24 cellular contexts compared by ENCODE assay signal in the genomic region with DNA sequence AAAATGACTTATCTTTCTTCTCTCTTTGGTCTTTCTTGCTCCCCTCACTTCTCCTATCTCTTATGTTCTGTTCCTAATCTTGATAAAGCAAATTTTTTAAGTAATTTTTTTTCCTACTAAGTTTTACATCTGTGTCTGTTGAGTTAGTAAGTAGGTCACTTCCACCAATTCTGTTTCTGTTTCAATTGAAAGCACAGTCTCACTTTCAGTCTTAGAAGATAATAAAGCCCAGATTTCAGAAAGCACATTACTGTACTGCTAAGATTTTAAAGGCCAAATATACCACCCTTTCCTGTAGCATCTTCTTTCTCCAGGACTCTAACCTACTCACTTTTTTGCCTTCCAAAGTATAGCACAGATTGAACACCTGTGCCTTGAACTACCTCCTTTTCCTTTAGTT.
DNase-seq lines count a peak whose midpoint lies in the region; ATAC-seq, FAIRE-seq and TF ChIP-seq lines count a peak whose summit lies in the region.
"Had no signal": no experiment of that assay in that cellular context is flagged by ENCODE, and none has a peak within 500 bp of the region (broad histone marks: within the 10 kb centered on the region; RNA-seq: fewer than 3 reads in every experiment).

No MANE protein-coding gene starts in this region.

- in situ Hi-C loops in GM12878 (cut with MboI) = no loop called here

- intact Hi-C loops in GM12878 (cut with micrococcal nuclease; ENCODE audit: unreplicated experiment) = no loop called here

- POLR2A ChIA-PET in GM12878 (lab: Charles Lee) = no interaction called here

- no peak overlapping the region for H3K9ac ChIP-seq in GM12878 (ENCODE audit: control insufficient read depth, insufficient read depth, low read length)
- H3K9ac ChIP-seq in smooth muscle cell (ENCODE audit: low read depth) = no peak overlapping the region
- H3K9ac ChIP-seq: BLaER1 treated with 17β-estradiol and CSF1 and Interleukin-3, amounts not matched to agents 10 nM and 100 nM had no signal

- H3K36me3 ChIP-seq in GM12878 (ENCODE audit: control insufficient read depth in 2 of 2, insufficient read depth in 2 of 2, low read length in 1 of 2) (no peaks in the 10 kb centered on the region), smooth muscle cell (ENCODE audit: low read depth) (no peaks in the 10 kb centered on the region)
- H3K36me3 ChIP-seq: BLaER1 treated with 17β-estradiol and CSF1 and Interleukin-3, amounts not matched to agents 10 nM and 100 nM; thoracic aorta had no signal

- no peaks in the 10 kb centered on the region for H3K9me3 ChIP-seq in GM12878 (replicated peaks; ENCODE audit: control insufficient read depth, insufficient read depth, low read length)
- no peaks in the 10 kb centered on the region for H3K9me3 ChIP-seq in smooth muscle cell (replicated peaks; ENCODE audit: low read depth)
- H3K9me3 ChIP-seq: BLaER1 treated with 17β-estradiol and CSF1 and Interleukin-3, amounts not matched to agents 10 nM and 100 nM; thoracic aorta had no signal

- no peak overlapping the region for H2AFZ ChIP-seq in GM12878 (ENCODE audit: control insufficient read depth, low read depth, low read length)
- no peak overlapping the region for H2AFZ ChIP-seq in smooth muscle cell (ENCODE audit: low read depth)

- H4K20me1 ChIP-seq in GM12878 (ENCODE audit: control insufficient read depth, insufficient read depth) (no peaks in the 10 kb centered on the region), smooth muscle cell (ENCODE audit: low read depth) (no peaks in the 10 kb centered on the region)
- H4K20me1 ChIP-seq: BLaER1 treated with 17β-estradiol and CSF1 and Interleukin-3, amounts not matched to agents 10 nM and 100 nM had no signal

- no peak for TF ChIP-seq POLR2A in GM12878 (IDR thresholded peaks at IDR 0.05; ENCODE audit: low read depth, low read length)

- peak; percentile 57 for ATAC-seq in GM19395 (IDR thresholded peaks at IDR 0.05; ENCODE audit: unreplicated experiment)
- ATAC-seq in HG02943 (IDR thresholded peaks at IDR 0.05; ENCODE audit: low read depth, unreplicated experiment) = peak; percentile 69
- ATAC-seq in HG03354 (IDR thresholded peaks at IDR 0.05; ENCODE audit: poor library complexity, severe bottlenecking, unreplicated experiment) = peak; percentile 80
- peak; percentile 88 for ATAC-seq in GM12878
- ATAC-seq in HG03139 (IDR thresholded peaks at IDR 0.05; ENCODE audit: unreplicated experiment) = no peak
- ATAC-seq: activated CD8-positive, alpha-beta memory T cell treated with anti-CD3 and anti-CD28 coated beads, Interleukin-2, amount 10 ng/mL, durations not matched to agents 7 days and 5 days; right cardiac atrium; WTC11 had no signal

- H3K79me2 ChIP-seq in GM12878 (ENCODE audit: control insufficient read depth, insufficient read depth, low read length) = no peaks in the 10 kb centered on the region
- H3K79me2 ChIP-seq in smooth muscle cell (ENCODE audit: low read depth) = no peaks in the 10 kb centered on the region

- RAD21 ChIA-PET in GM12878 (lab: Charles Lee; ENCODE audit: unreplicated experiment) = no interaction called here

- H3K27me3 ChIP-seq in GM12878 (replicated peaks in 1 of 2; ENCODE audit: control insufficient read depth in 2 of 2, insufficient read depth in 2 of 2, low read length in 1 of 2) = no peaks in the 10 kb centered on the region
- H3K27me3 ChIP-seq in smooth muscle cell (ENCODE audit: low read depth) = no peaks in the 10 kb centered on the region
- H3K27me3 ChIP-seq: BLaER1 treated with 17β-estradiol and CSF1 and Interleukin-3, amounts not matched to agents 10 nM and 100 nM had no signal

- no peak overlapping the region for H3K4me3 ChIP-seq in GM12878
- H3K4me3 ChIP-seq in smooth muscle cell = no peak overlapping the region
- H3K4me3 ChIP-seq: BLaER1 treated with 17β-estradiol and CSF1 and Interleukin-3, amounts not matched to agents 10 nM and 100 nM; thoracic aorta had no signal

- no peak overlapping the region for H3K4me2 ChIP-seq in GM12878 (ENCODE audit: control insufficient read depth, insufficient read depth)
- H3K4me2 ChIP-seq in smooth muscle cell = no peak overlapping the region
- H3K4me2 ChIP-seq: BLaER1 treated with 17β-estradiol and CSF1 and Interleukin-3, amounts not matched to agents 10 nM and 100 nM had no signal

- no peak for TF ChIP-seq RAD21 in GM12878 (IDR thresholded peaks at IDR 0.05; ENCODE audit: insufficient read depth, low read depth, low read length)

- SMC1A ChIA-PET in GM12878 (lab: Charles Lee; ENCODE audit: uncharacterized antibody, unreplicated experiment) = no interaction called here

- H3K27ac ChIP-seq in GM12878 (ENCODE audit: control insufficient read depth, insufficient read depth) (no peak overlapping the region), smooth muscle cell (ENCODE audit: low read depth) (no peak overlapping the region)
- H3K27ac ChIP-seq: BLaER1 treated with 17β-estradiol and CSF1 and Interleukin-3, amounts not matched to agents 10 nM and 100 nM; epithelial cell of prostate; thoracic aorta had no signal

- CTCF ChIA-PET in GM12878 (lab: Yijun Ruan, JAX) = interaction anchor here (0.6 kb wide), 1 partner anchor 55 kb away, joined by 3 read pairs; no protein-coding TSS in a partner anchor

- TF ChIP-seq CTCF in GM12878 (IDR thresholded peaks at IDR 0.05 in 2 of 3, conservative IDR thresholded peaks at IDR 0.05 in 1 of 3; ENCODE audit: control insufficient read depth in 2 of 3, extremely low read depth in 1 of 3, insufficient read depth in 1 of 3, low read depth in 3 of 3, low read length in 3 of 3) (no peak), smooth muscle cell (IDR thresholded peaks at IDR 0.05; ENCODE audit: borderline replicate concordance, insufficient read depth, poor library complexity, severe bottlenecking) (no peak)

- no peak for TF ChIP-seq EP300 in GM12878 (IDR thresholded peaks at IDR 0.05; ENCODE audit: borderline replicate concordance in 1 of 2, control insufficient read depth in 1 of 2, low read depth in 2 of 2, low read length in 2 of 2)

- H3K4me1 ChIP-seq in GM12878 (ENCODE audit: control insufficient read depth, insufficient read depth, low read length) (no peaks in the 10 kb centered on the region), smooth muscle cell (ENCODE audit: low read depth) (no peaks in the 10 kb centered on the region)

- H3F3A ChIP-seq in smooth muscle cell (ENCODE audit: low read depth) = no peaks in the 10 kb centered on the region

- peak; percentile 9 for DNase-seq in GM12878 (ENCODE audit: low read depth, low spot score)
- DNase-seq in smooth muscle cell (lab: John Stamatoyannopoulos, UW; ENCODE audit: unreplicated experiment) = no peak
- DNase-seq in SW 1271 (lab: John Stamatoyannopoulos, UW) = no peak
- DNase-seq: activated CD4-positive, alpha-beta T cell treated with anti-CD3 and anti-CD28 coated beads, Interleukin-2, amount 50 U/mL, for 1 hour; activated CD8-positive, alpha-beta memory T cell treated with anti-CD3 and anti-CD28 coated beads, Interleukin-2, amount 10 ng/mL, durations not matched to agents 7 days and 5 days; activated naive CD4-positive, alpha-beta T cell treated with anti-CD3 and anti-CD28 coated beads for 36 hours; amniotic stem cell; effector CD4-positive, alpha-beta T cell; head of caudate nucleus; NCI-H1105 treated with DMSO at 0.1 percent for 48 hours; NCI-H2029; NCI-H446; right cardiac atrium; SHP77; stimulated activated CD4-positive, alpha-beta T cell treated with anti-CD3 and anti-CD28 coated beads, Interleukin-4, amount 100 ng/mL, for 4 hours; stimulated activated naive CD4-positive, alpha-beta T cell had no signal

- BruUV-seq in GM12878 (replicated peaks; lab: Mats Ljungman, UMichigan) = no TSS peak

- FAIRE-seq in GM12878 (lab: Jason Lieb, UNC) = peak; percentile 65

TF ChIP-seq in GM12878, 131 proteins besides CTCF, POLR2A, EP300 and RAD21 (continues in another document):
- TF ChIP-seq, protein P1, sequence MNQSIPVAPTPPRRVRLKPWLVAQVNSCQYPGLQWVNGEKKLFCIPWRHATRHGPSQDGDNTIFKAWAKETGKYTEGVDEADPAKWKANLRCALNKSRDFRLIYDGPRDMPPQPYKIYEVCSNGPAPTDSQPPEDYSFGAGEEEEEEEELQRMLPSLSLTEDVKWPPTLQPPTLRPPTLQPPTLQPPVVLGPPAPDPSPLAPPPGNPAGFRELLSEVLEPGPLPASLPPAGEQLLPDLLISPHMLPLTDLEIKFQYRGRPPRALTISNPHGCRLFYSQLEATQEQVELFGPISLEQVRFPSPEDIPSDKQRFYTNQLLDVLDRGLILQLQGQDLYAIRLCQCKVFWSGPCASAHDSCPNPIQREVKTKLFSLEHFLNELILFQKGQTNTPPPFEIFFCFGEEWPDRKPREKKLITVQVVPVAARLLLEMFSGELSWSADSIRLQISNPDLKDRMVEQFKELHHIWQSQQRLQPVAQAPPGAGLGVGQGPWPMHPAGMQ (IDR thresholded peaks at IDR 0.05; ENCODE audit: borderline replicate concordance) = no peak
- TF ChIP-seq HDGF (IDR thresholded peaks at IDR 0.05) (no peak), EZH2 (IDR thresholded peaks at IDR 0.05; ENCODE audit: borderline replicate concordance, control insufficient read depth, low read depth, low read length) (no peak), PAX8 (IDR thresholded peaks at IDR 0.05) (no peak), RUNX3 (IDR thresholded peaks at IDR 0.05; ENCODE audit: low read length) (no peak), ZBTB33 (IDR thresholded peaks at IDR 0.05) (no peak), SPI1 (IDR thresholded peaks at IDR 0.05; ENCODE audit: borderline replicate concordance, insufficient read depth, low read depth, low read length) (no peak), SMAD5 (IDR thresholded peaks at IDR 0.05; ENCODE audit: low read depth) (no peak)
